ENCODE assay signal across 8 cellular contexts in genomic region chr6:84227044-84227433, GRCh38. TPM values are rescaled to one million over a fixed set of nuclear protein-coding genes. Genes with fewer than 3 reads are reported as not detected.
DNase-seq lines count a peak whose midpoint lies in the region; ATAC-seq and TF ChIP-seq lines count a peak whose summit lies in the region.

No MANE protein-coding gene starts in this region.

- H3K4me3 ChIP-seq in iPS DF 6.9 (ENCODE audit: low read length) (peak overlapping the region; percentile 98), smooth muscle cell (peak overlapping the region; percentile 84)

- H3K4me2 ChIP-seq in smooth muscle cell: peak overlapping the region; percentile 93

- no peak for DNase-seq in activated T-helper 1 cell treated with anti-CD3 and anti-CD28 coated beads, Interleukin-12 subunit alpha, Interleukin-12 subunit beta, Interleukin-2, Interleukin-4 antibody, amounts not matched to agents 30 ng/mL and 10 ng/mL and 1 ng/mL, durations not matched to agents 14 hours and 24 hours and 36 hours (ENCODE audit: low spot score)
- no peak for DNase-seq in iPS DF 6.9 (ENCODE audit: low read depth, low spot score)
- DNase-seq in smooth muscle cell (lab: John Stamatoyannopoulos, UW; ENCODE audit: unreplicated experiment): no peak
- DNase-seq in activated CD4-positive, alpha-beta T cell treated with anti-CD3 and anti-CD28 coated beads for 48 hours: no peak
- no peak for DNase-seq in activated CD4-positive, alpha-beta T cell treated with anti-CD3 and anti-CD28 coated beads, Interleukin-2, amount 50 U/mL, for 4 hours
- no peak for DNase-seq in stimulated activated CD4-positive, alpha-beta T cell treated with anti-CD3 and anti-CD28 coated beads, Interleukin-2, amount 100 ng/mL, for 24 hours

- no peaks in the 10 kb centered on the region for H3K36me3 Mint-ChIP-seq in activated T-helper 1 cell treated with anti-CD3 and anti-CD28 coated beads, Interleukin-12 subunit alpha, Interleukin-12 subunit beta, Interleukin-2, Interleukin-4 antibody, amounts not matched to agents 30 ng/mL and 10 ng/mL and 1 ng/mL, durations not matched to agents 14 hours and 24 hours and 36 hours (ENCODE audit: low read depth)

- H3K27me3 ChIP-seq in iPS DF 6.9 (ENCODE audit: control insufficient read depth, insufficient read depth, low read length) (no peaks in the 10 kb centered on the region), smooth muscle cell (ENCODE audit: low read depth) (peaks cover 30% of the 10 kb centered on the region)

- H3K4me1 Mint-ChIP-seq in activated T-helper 1 cell treated with anti-CD3 and anti-CD28 coated beads, Interleukin-12 subunit alpha, Interleukin-12 subunit beta, Interleukin-2, Interleukin-4 antibody, amounts not matched to agents 30 ng/mL and 10 ng/mL and 1 ng/mL, durations not matched to agents 14 hours and 24 hours and 36 hours (ENCODE audit: low read depth): peaks cover 10% of the 10 kb centered on the region

- H3K4me3 Mint-ChIP-seq in activated T-helper 1 cell treated with anti-CD3 and anti-CD28 coated beads, Interleukin-12 subunit alpha, Interleukin-12 subunit beta, Interleukin-2, Interleukin-4 antibody, amounts not matched to agents 30 ng/mL and 10 ng/mL and 1 ng/mL, durations not matched to agents 14 hours and 24 hours and 36 hours: peak overlapping the region; percentile 98

- no peaks in the 10 kb centered on the region for H3K9me3 Mint-ChIP-seq in activated T-helper 1 cell treated with anti-CD3 and anti-CD28 coated beads, Interleukin-12 subunit alpha, Interleukin-12 subunit beta, Interleukin-2, Interleukin-4 antibody, amounts not matched to agents 30 ng/mL and 10 ng/mL and 1 ng/mL, durations not matched to agents 14 hours and 24 hours and 36 hours

- H3K27me3 Mint-ChIP-seq in activated T-helper 1 cell treated with anti-CD3 and anti-CD28 coated beads, Interleukin-12 subunit alpha, Interleukin-12 subunit beta, Interleukin-2, Interleukin-4 antibody, amounts not matched to agents 30 ng/mL and 10 ng/mL and 1 ng/mL, durations not matched to agents 14 hours and 24 hours and 36 hours (ENCODE audit: insufficient read depth): peaks cover 4% of the 10 kb centered on the region

- H3K27ac ChIP-seq in iPS DF 6.9 (ENCODE audit: low read length) (no peak overlapping the region), smooth muscle cell (ENCODE audit: low read depth) (no peak overlapping the region)

- no peaks in the 10 kb centered on the region for H4K20me1 ChIP-seq in smooth muscle cell (ENCODE audit: low read depth)

- H3K9ac ChIP-seq in smooth muscle cell (ENCODE audit: low read depth): peak overlapping the region; percentile 71

- intact Hi-C loops in activated T-helper 1 cell treated with anti-CD3 and anti-CD28 coated beads, Interleukin-12 subunit alpha, Interleukin-12 subunit beta, Interleukin-2, Interleukin-4 antibody, amounts not matched to agents 30 ng/mL and 10 ng/mL and 1 ng/mL, durations not matched to agents 14 hours and 24 hours and 36 hours (cut with micrococcal nuclease): loop anchor here (1.0 to 10.0 kb wide), 6 partner anchors 368 to 1980 kb away; partner anchors contain the start of genes CYB5R4, DOP1A, IBTK and SNX14

- ATAC-seq in GM19035 (IDR thresholded peaks at IDR 0.05; ENCODE audit: unreplicated experiment): peak; percentile 3
- peak; percentile 6 for ATAC-seq in HG02943 (IDR thresholded peaks at IDR 0.05; ENCODE audit: low read depth, unreplicated experiment)

- WGBS in iPS DF 6.9 (ENCODE audit: insufficient coverage, insufficient read length): no CpG with 5 or more reads among the region's 14 CpGs
- 12% methylated on average over 14 of the region's 14 CpGs for WGBS in smooth muscle cell (ENCODE audit: low lambda C conversion rate)

- no peaks in the 10 kb centered on the region for H3K9me3 ChIP-seq in iPS DF 6.9 (ENCODE audit: control insufficient read depth, insufficient read depth, low read length)
- no peaks in the 10 kb centered on the region for H3K9me3 ChIP-seq in smooth muscle cell (replicated peaks; ENCODE audit: low read depth)

- H2AFZ ChIP-seq in smooth muscle cell (ENCODE audit: low read depth): peak overlapping the region; percentile 98

- H3K79me2 ChIP-seq in smooth muscle cell (ENCODE audit: low read depth): peaks cover 8% of the 10 kb centered on the region

- TF ChIP-seq CTCF in smooth muscle cell (IDR thresholded peaks at IDR 0.05; ENCODE audit: borderline replicate concordance, insufficient read depth, poor library complexity, severe bottlenecking): no peak

- no peaks in the 10 kb centered on the region for H3K36me3 ChIP-seq in iPS DF 6.9 (ENCODE audit: control insufficient read depth, insufficient read depth, low read length)
- H3K36me3 ChIP-seq in smooth muscle cell (ENCODE audit: low read depth): no peaks in the 10 kb centered on the region

- no peaks in the 10 kb centered on the region for H3F3A ChIP-seq in smooth muscle cell (ENCODE audit: low read depth)

- H3K4me1 ChIP-seq in iPS DF 6.9 (ENCODE audit: control insufficient read depth, insufficient read depth, low read length): no peaks in the 10 kb centered on the region; the same call in 1 of the 2 replicates
- peaks cover 5% of the 10 kb centered on the region for H3K4me1 ChIP-seq in smooth muscle cell (ENCODE audit: low read depth)

- H3K27ac Mint-ChIP-seq in activated T-helper 1 cell treated with anti-CD3 and anti-CD28 coated beads, Interleukin-12 subunit alpha, Interleukin-12 subunit beta, Interleukin-2, Interleukin-4 antibody, amounts not matched to agents 30 ng/mL and 10 ng/mL and 1 ng/mL, durations not matched to agents 14 hours and 24 hours and 36 hours: peak overlapping the region; percentile 86

RNA-seq across cellular contexts. Expression of gene CEP162, which starts 0.4 kb away (rescaled TPM):
- 4.7 and 6.1 TPM in 2 replicates for total RNA-seq in activated T-helper 1 cell treated with anti-CD3 and anti-CD28 coated beads, Interleukin-12 subunit alpha, Interleukin-12 subunit beta, Interleukin-2, Interleukin-4 antibody, amounts not matched to agents 30 ng/mL and 10 ng/mL and 1 ng/mL, durations not matched to agents 14 hours and 24 hours and 36 hours
- total RNA-seq in smooth muscle cell: 8.0 and 11.1 TPM in 2 replicates
- polyA plus RNA-seq in smooth muscle cell: 4.1 and 5.7 TPM in 2 replicates
